ENCODE assay signal across 31 cellular contexts in the genomic region with DNA sequence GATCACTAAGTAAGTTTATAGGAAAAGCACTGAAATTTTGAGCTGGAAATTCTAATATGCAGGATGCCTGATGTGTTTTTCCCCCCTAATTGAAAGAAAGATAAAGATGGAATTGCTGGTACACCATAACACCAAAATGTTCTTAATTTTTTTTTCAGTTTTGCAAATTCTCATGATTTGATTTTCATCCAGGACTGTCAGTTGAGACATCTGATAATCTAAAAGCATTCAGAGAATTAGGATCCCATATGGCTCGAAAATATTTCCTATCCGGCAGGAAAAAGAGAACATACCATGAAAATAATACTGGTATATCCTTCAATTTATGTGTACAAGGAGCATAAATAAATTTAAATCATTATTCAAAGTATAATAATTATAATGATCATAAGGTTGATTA.
A peak's percentile ranks its signal among the peaks of the same experiment; 100 is the strongest.
DNase-seq lines count a peak whose midpoint lies in the region; ATAC-seq and TF ChIP-seq lines count a peak whose summit lies in the region.
"Had no signal": no experiment of that assay in that cellular context is flagged by ENCODE, and none has a peak within 500 bp of the region (broad histone marks: within the 10 kb centered on the region; RNA-seq: fewer than 3 reads in every experiment).

No MANE protein-coding gene starts in this region.

- in situ Hi-C loops in G401 (cut with HindIII; ENCODE audit: low sequenced_read_pairs) (no loop called here), gastrocnemius medialis (cut with MboI; ENCODE audit: low sequenced_read_pairs in 4 of 4) (loop anchor here in 1 of 4 donors (25.0 kb wide), 1 partner anchor 90 kb away; no protein-coding TSS in a partner anchor)

- TF ChIP-seq CTCF in gastrocnemius medialis (IDR thresholded peaks at IDR 0.05 in 4 of 5, conservative IDR thresholded peaks at IDR 0.05 in 1 of 5) = no peak

- no peak for TF ChIP-seq POLR2A in gastrocnemius medialis (IDR thresholded peaks at IDR 0.05)

- H3K27ac ChIP-seq in gastrocnemius medialis = no peak overlapping the region
- H3K27ac ChIP-seq: 22Rv1; A549; BLaER1; BLaER1 treated with 17β-estradiol and CSF1 and Interleukin-3, amounts not matched to agents 10 nM and 100 nM; C4-2B had no signal

- no peaks in the 10 kb centered on the region for H3K36me3 ChIP-seq in gastrocnemius medialis
- H3K36me3 ChIP-seq: BE2C had no signal

- H3K9me3 ChIP-seq in gastrocnemius medialis = no peaks in the 10 kb centered on the region
- H3K9me3 ChIP-seq: A549; BE2C; BLaER1; BLaER1 treated with 17β-estradiol and CSF1 and Interleukin-3, amounts not matched to agents 10 nM and 100 nM; Caco-2 had no signal

- H3K4me1 ChIP-seq in gastrocnemius medialis = no peaks in the 10 kb centered on the region
- H3K4me1 ChIP-seq: A549, BE2C, Caco-2 had no signal

- H3K27me3 ChIP-seq in gastrocnemius medialis = no peaks in the 10 kb centered on the region
- H3K27me3 ChIP-seq: BE2C; BLaER1; BLaER1 treated with 17β-estradiol and CSF1 and Interleukin-3, amounts not matched to agents 10 nM and 100 nM had no signal

- ATAC-seq in gastrocnemius medialis = no peak
- no peak for ATAC-seq in HG03342 (IDR thresholded peaks at IDR 0.05; ENCODE audit: unreplicated experiment)
- ATAC-seq: A549; CD8-positive, alpha-beta T cell had no signal

- no peak overlapping the region for H3K4me3 ChIP-seq in gastrocnemius medialis
- H3K4me3 ChIP-seq: A549; BLaER1; BLaER1 treated with 17β-estradiol and CSF1 and Interleukin-3, amounts not matched to agents 10 nM and 100 nM had no signal

- intact Hi-C loops in gastrocnemius medialis (cut with DNase I; ENCODE audit: low total_unique reads) = no loop called here

- DNase-seq in NCI-H2171 treated with DMSO at 0.1 percent for 48 hours (lab: John Stamatoyannopoulos, UW) (peak; percentile 48), NCI-H2171 (lab: John Stamatoyannopoulos, UW) (no peak), G401 (ENCODE audit: low spot score) (peak; percentile 59), cerebellar cortex (ENCODE audit: low spot score) (peak; percentile 53), cerebellum (ENCODE audit: low spot score) (peak; percentile 26), gastrocnemius medialis (no peak), NOMO-1 treated with DMSO at 0.1 percent for 48 hours (lab: John Stamatoyannopoulos, UW; ENCODE audit: unreplicated experiment) (no peak)
- DNase-seq: 8988T; ACHN; AML-193; BE2C; Caco-2; Calu3; CD4-positive, alpha-beta memory T cell; CD4-positive, alpha-beta T cell; CD4-positive, CD25-positive, alpha-beta regulatory T cell; CD8-positive, alpha-beta memory T cell; CD8-positive, alpha-beta T cell; COR-L47; DMS153; DMS53; DMS79; DMS79 treated with DMSO at 0.1 percent for 48 hours; DND-41; EL had no signal

Comparison
In these comparisons a context has a peak if more than half of its experiments do, and no peak if none do; other contexts are left out.
1. DNase-seq: peak in NCI-H2171 treated with DMSO at 0.1 percent for 48 hours (single experiment), G401 (single experiment), cerebellar cortex (single experiment) and cerebellum (single experiment); none in NCI-H2171 (single experiment), gastrocnemius medialis (0 of 2) and NOMO-1 treated with DMSO at 0.1 percent for 48 hours (single experiment).